Comparison of ENCODE assay signal across 8 cellular contexts in the genomic region with DNA sequence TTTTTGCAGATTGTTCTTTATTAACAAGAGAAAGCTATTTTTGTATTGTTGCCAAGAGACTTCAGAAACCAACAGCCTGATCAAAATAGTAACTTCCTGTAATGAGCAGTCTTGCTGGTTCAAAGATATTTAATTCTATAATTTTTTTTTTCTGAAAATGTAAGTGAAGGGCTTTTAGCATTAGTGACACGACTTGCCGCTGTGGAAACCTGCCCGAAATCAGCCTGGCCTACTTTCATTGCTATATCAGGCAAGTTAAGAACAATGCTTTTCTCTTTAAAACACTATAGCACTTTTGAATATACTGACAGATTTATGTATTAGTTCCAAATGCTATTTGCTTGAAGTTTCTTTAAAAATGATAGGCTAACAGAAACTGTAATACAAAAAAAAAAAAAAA.
"Had no signal": no experiment of that assay in that cellular context is flagged by ENCODE, and none has a peak within 500 bp of the region (broad histone marks: within the 10 kb centered on the region; RNA-seq: fewer than 3 reads in every experiment).

No MANE protein-coding gene starts in this region.

- H3K36me3 ChIP-seq: upper lobe of right lung had no signal

- DNase-seq: activated CD4-positive, alpha-beta memory T cell treated with anti-CD3 and anti-CD28 coated beads, Interleukin-2, amount 10 ng/mL, durations not matched to agents 7 days and 5 days; activated gamma-delta T cell; activated T-cell treated with anti-CD3 and anti-CD28 coated beads, Interleukin-2, amount 50 U/mL, for 48 hours; occipital lobe; stimulated activated CD4-positive, alpha-beta T cell treated with anti-CD3 and anti-CD28 coated beads, Interleukin-4, amount 100 ng/mL, for 1 hour; upper lobe of right lung had no signal

- H3K27ac ChIP-seq: upper lobe of right lung, VCaP had no signal

- H3K9me3 ChIP-seq: upper lobe of right lung had no signal

- ATAC-seq: left lobe of liver, upper lobe of right lung had no signal

- H3K27me3 ChIP-seq: upper lobe of right lung had no signal

- H3K4me3 ChIP-seq: upper lobe of right lung had no signal
